ENCODE assay signal across 8 cellular contexts in genomic region chr19:8307965-8308866, GRCh38. TPM values are rescaled to one million over a fixed set of nuclear protein-coding genes. Genes with fewer than 3 reads are reported as not detected.
DNase-seq lines count a peak whose midpoint lies in the region; ATAC-seq and TF ChIP-seq lines count a peak whose summit lies in the region.

TSS of gene CD320 (minus strand) at chr19:8308358. CDS start at chr19:8308290, 68 bp downstream.

- DNase-seq in CD4-positive, alpha-beta T cell, result peak; percentile 66 to 85 (median 80)
- DNase-seq in HT1080 (ENCODE audit: low read depth) (peak; percentile 86), NOMO-1 treated with DMSO at 0.1 percent for 48 hours (lab: John Stamatoyannopoulos, UW; ENCODE audit: unreplicated experiment) (peak; percentile 58), endothelial cell (ENCODE audit: low spot score) (peak; percentile 87), mesothelial cell of epicardium (ENCODE audit: low spot score in 2 of 2, unreplicated experiment in 2 of 2) (peak; percentile 92 to 96)
- peak; percentile 66 for DNase-seq in activated CD8-positive, alpha-beta memory T cell treated with anti-CD3 and anti-CD28 coated beads, Interleukin-2, amount 50 U/mL, for 24 hours (ENCODE audit: extremely low read depth)
- DNase-seq in stimulated activated CD8-positive, alpha-beta memory T cell treated with anti-CD3 and anti-CD28 coated beads, Interleukin-15, amount 100 ng/mL, for 24 hours (ENCODE audit: low read depth), result peak; percentile 72

- no peaks in the 10 kb centered on the region for H3K27me3 Mint-ChIP-seq in CD4-positive, alpha-beta T cell
- H3K27me3 Mint-ChIP-seq in endothelial cell (ENCODE audit: unreplicated experiment), result peaks cover 9% of the 10 kb centered on the region
- H3K27me3 Mint-ChIP-seq in mesothelial cell of epicardium (ENCODE audit: low read depth), result no peaks in the 10 kb centered on the region

- peaks cover 36% of the 10 kb centered on the region for H3K36me3 Mint-ChIP-seq in CD4-positive, alpha-beta T cell (ENCODE audit: low read depth)
- H3K36me3 Mint-ChIP-seq in endothelial cell (ENCODE audit: low read depth, unreplicated experiment) (peaks cover 16% of the 10 kb centered on the region), mesothelial cell of epicardium (peaks cover 10% of the 10 kb centered on the region)

- CTCF ChIA-PET in CD4-positive, alpha-beta T cell (lab: Charles Lee), result no interaction called here

- peak within 1 kb of the TSS; percentile 93 for H3K4me3 Mint-ChIP-seq in CD4-positive, alpha-beta T cell
- H3K4me3 Mint-ChIP-seq in endothelial cell (ENCODE audit: unreplicated experiment), result peak within 1 kb of the TSS; percentile 95
- H3K4me3 Mint-ChIP-seq in mesothelial cell of epicardium, result peak within 1 kb of the TSS; percentile 85

- peak within 1 kb of the TSS; percentile 83 for H3K27ac Mint-ChIP-seq in CD4-positive, alpha-beta T cell
- peak within 1 kb of the TSS; percentile 66 for H3K27ac Mint-ChIP-seq in endothelial cell (ENCODE audit: unreplicated experiment)
- H3K27ac Mint-ChIP-seq in mesothelial cell of epicardium, result peak within 1 kb of the TSS; percentile 89

- no peaks in the 10 kb centered on the region for H3K27me3 ChIP-seq in CD4-positive, alpha-beta T cell (ENCODE audit: control insufficient read depth, insufficient read depth, low read length)

- TF ChIP-seq CTCF in CD4-positive, alpha-beta T cell (IDR thresholded peaks at IDR 0.05), result no peak
- TF ChIP-seq CTCF in endothelial cell (IDR thresholded peaks at IDR 0.05; ENCODE audit: unreplicated experiment) (no peak), mesothelial cell of epicardium (IDR thresholded peaks at IDR 0.05; ENCODE audit: unreplicated experiment) (no peak)

- no peaks in the 10 kb centered on the region for H3K9me3 Mint-ChIP-seq in CD4-positive, alpha-beta T cell
- H3K9me3 Mint-ChIP-seq in endothelial cell (ENCODE audit: unreplicated experiment) (no peaks in the 10 kb centered on the region), mesothelial cell of epicardium (no peaks in the 10 kb centered on the region)

- intact Hi-C loops in CD4-positive, alpha-beta T cell (cut with DNase I, micrococcal nuclease), result loop anchor here in 1 of 2 experiments (1.0 to 5.0 kb wide), 3 partner anchors 13 to 1111 kb away; partner anchors contain the start of genes NDUFA7 and RPS28

- H3K4me1 Mint-ChIP-seq in CD4-positive, alpha-beta T cell (ENCODE audit: low read depth), result peaks cover 39% of the 10 kb centered on the region
- H3K4me1 Mint-ChIP-seq in endothelial cell (ENCODE audit: unreplicated experiment), result peaks cover 39% of the 10 kb centered on the region
- peaks cover 17% of the 10 kb centered on the region for H3K4me1 Mint-ChIP-seq in mesothelial cell of epicardium

- H3K9me3 ChIP-seq in CD4-positive, alpha-beta T cell (ENCODE audit: control insufficient read depth, low read length), result no peaks in the 10 kb centered on the region

- POLR2A ChIA-PET in CD4-positive, alpha-beta T cell (lab: Charles Lee), result interaction anchor here (0.9 kb wide), 1 partner anchor 11 kb away, joined by 3 read pairs; no protein-coding TSS in a partner anchor

- peak; percentile 83 for ATAC-seq in CD4-positive, alpha-beta T cell (ENCODE audit: poor library complexity)
- peak; percentile 83 for ATAC-seq in GM19455 (IDR thresholded peaks at IDR 0.05; ENCODE audit: unreplicated experiment)

- peak within 1 kb of the TSS; percentile 72 for H3K27ac ChIP-seq in CD4-positive, alpha-beta T cell (ENCODE audit: low read depth, low read length)

RNA-seq across cellular contexts. Expression of gene CD320, which starts in this region (rescaled TPM):
- 10 to 100 TPM; 17.1 to 17.6 TPM for total RNA-seq in CD4-positive, alpha-beta T cell
- total RNA-seq in HT1080 (2014; rRNA removed; shearing (Covaris generic)), result 88.7 and 93.7 TPM in 2 replicates
- 121 and 153 TPM in 2 replicates for polyA plus RNA-seq in HT1080 (2015; cell fraction: cytosol; rRNA removed)
- polyA plus RNA-seq in HT1080 (2015; cell fraction: nucleus; rRNA removed), result 81.6 and 85.9 TPM in 2 replicates
- total RNA-seq in endothelial cell (ENCODE audit: unreplicated experiment) (111 TPM), mesothelial cell of epicardium (42.0 to 44.5 TPM (median 42.8 TPM) in 3 replicates)

Comparison
In these comparisons a context has a peak if more than half of its experiments do, and no peak if none do; other contexts are left out.
1. Peak in every context shown above with its lines: DNase-seq, ATAC-seq and H3K27ac ChIP-seq.